Comparison of ENCODE assay signal across 22 cellular contexts in the genomic region with DNA sequence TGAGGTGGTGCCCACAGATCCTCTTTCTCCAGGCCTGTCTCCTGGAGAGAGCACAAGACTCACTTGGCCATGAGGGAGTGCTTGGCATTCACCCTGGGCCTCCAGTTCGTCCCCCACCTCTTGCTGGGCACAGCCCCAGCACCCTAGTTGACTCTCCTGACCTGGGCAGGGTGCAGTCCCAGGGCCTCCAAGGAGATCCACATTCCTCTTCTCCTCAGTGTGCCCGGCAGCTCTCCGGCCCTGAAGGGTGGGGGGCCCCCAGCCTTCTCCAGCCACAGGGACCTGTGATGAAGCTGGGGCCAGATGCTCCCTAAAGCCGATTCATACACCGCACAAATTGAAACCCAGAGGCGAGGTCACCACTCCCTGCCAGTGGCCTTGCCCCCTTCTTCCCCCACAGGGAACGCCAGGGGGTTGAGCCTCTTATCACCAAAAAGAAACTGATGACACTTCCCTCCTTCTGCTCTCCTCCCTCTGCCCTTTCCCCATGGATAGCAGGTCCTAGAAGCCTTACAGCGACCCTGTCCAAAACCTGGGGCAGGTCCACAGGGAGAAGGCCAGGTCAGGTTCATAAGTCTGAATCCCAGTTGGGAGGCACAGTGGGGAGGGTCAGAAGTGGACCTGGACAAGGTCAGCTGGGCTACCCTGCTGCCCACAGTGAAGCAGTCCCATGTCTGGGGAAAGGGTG. TPM values are rescaled to one million over a fixed set of nuclear protein-coding genes. Genes with fewer than 3 reads are reported as not detected.
"Had no signal": no experiment of that assay in that cellular context is flagged by ENCODE, and none has a peak within 500 bp of the region (broad histone marks: within the 10 kb centered on the region; RNA-seq: fewer than 3 reads in every experiment).

No MANE protein-coding gene starts in this region.

- H3K36me3 ChIP-seq: heart left ventricle, neutrophil, suprapubic skin had no signal

- H3K9me3 ChIP-seq: heart left ventricle, neutrophil, suprapubic skin had no signal

- ATAC-seq: activated CD8-positive, alpha-beta T cell treated with anti-CD3 and anti-CD28 coated beads, Interleukin-2, amount 10 ng/mL, durations not matched to agents 7 days and 5 days; heart left ventricle; left lobe of liver had no signal

- H3K27ac ChIP-seq: heart left ventricle, neutrophil, skin epidermis, suprapubic skin had no signal

- H3K9me3 Mint-ChIP-seq: activated B cell treated with CpG ODN at 0.5 μM for 24 hours had no signal

- DNase-seq: activated B cell treated with CpG ODN at 0.5 μM for 24 hours; activated CD4-positive, alpha-beta T cell treated with anti-CD3 and anti-CD28 coated beads for 48 hours; activated CD8-positive, alpha-beta memory T cell treated with anti-CD3 and anti-CD28 coated beads, Interleukin-2, amount 50 U/mL, for 4 hours; activated CD8-positive, alpha-beta T cell treated with anti-CD3 and anti-CD28 coated beads, Interleukin-2, amount 10 ng/mL, durations not matched to agents 7 days and 5 days; activated effector memory CD4-positive, alpha-beta T cell treated with anti-CD3 and anti-CD28 coated beads, Interleukin-2, amount 50 U/mL, for 16 hours; activated T-cell treated with anti-CD3 and anti-CD28 coated beads, Interleukin-2, amount 50 U/mL, for 48 hours; cerebellar nuclear complex; effector CD8-positive, alpha-beta T cell; foreskin melanocyte; heart left ventricle; midbrain; stimulated activated CD4-positive, alpha-beta T cell treated with anti-CD3 and anti-CD28 coated beads, Interleukin-4, amount 100 ng/mL, for 24 hours; stimulated activated naive CD4-positive, alpha-beta T cell treated with Interleukin-2 at 50 U/mL for 16 hours; trophoblast cell had no signal

- H3K36me3 Mint-ChIP-seq: activated naive CD8-positive, alpha-beta T cell had no signal

- H3K4me3 ChIP-seq: heart left ventricle, skin epidermis, suprapubic skin had no signal

- H3K4me3 Mint-ChIP-seq: activated B cell treated with CpG ODN at 0.5 μM for 24 hours; activated CD8-positive, alpha-beta T cell treated with anti-CD3 and anti-CD28 coated beads, Interleukin-2, amount 10 ng/mL, durations not matched to agents 7 days and 5 days; activated naive CD8-positive, alpha-beta T cell had no signal

- H3K27ac Mint-ChIP-seq: activated B cell treated with CpG ODN at 0.5 μM for 24 hours; activated CD8-positive, alpha-beta T cell treated with anti-CD3 and anti-CD28 coated beads, Interleukin-2, amount 10 ng/mL, durations not matched to agents 7 days and 5 days; activated naive CD8-positive, alpha-beta T cell had no signal

RNA-seq across cellular contexts. Expression of a gene that starts 3.1 kb away (rescaled TPM):
- total RNA-seq: activated B cell treated with CpG ODN at 0.5 μM for 24 hours; activated CD8-positive, alpha-beta T cell treated with anti-CD3 and anti-CD28 coated beads, Interleukin-2, amount 10 ng/mL, durations not matched to agents 7 days and 5 days; fibroblast of lung; left lobe of liver; lung microvascular endothelial cell; T-helper 2 cell treated with Interferon-gamma antibody and Interleukin-4, amounts not matched to agents 100 ng/mL and 5 ng/mL, for 36 hours had no signal
- polyA plus RNA-seq: fibroblast of lung had no signal
